28 cellular contexts compared by ENCODE assay signal in genomic region chr3:55235416-55235815, GRCh38.
"Had no signal": no experiment of that assay in that cellular context is flagged by ENCODE, and none has a peak within 500 bp of the region (broad histone marks: within the 10 kb centered on the region; RNA-seq: fewer than 3 reads in every experiment).

No MANE protein-coding gene starts in this region.

- H3K27me3 ChIP-seq: foreskin keratinocyte, gastroesophageal sphincter, hepatocyte, left lung, right atrium auricular region, stomach, thyroid gland, vagina had no signal

- ATAC-seq: foreskin keratinocyte; gastroesophageal sphincter; heart left ventricle; left cardiac atrium; left lung; naive thymus-derived CD8-positive, alpha-beta T cell; sciatic nerve; stimulated activated effector memory CD8-positive, alpha-beta T cell treated with anti-CD3 and anti-CD28 coated beads, Interleukin-12 subunit alpha, Interleukin-12 subunit beta, amount 100 ng/mL, for 72 hours had no signal

- DNase-seq: dorsolateral prefrontal cortex; effector CD4-positive, alpha-beta T cell; foreskin keratinocyte; heart left ventricle; left cardiac atrium; left lung; mammary epithelial cell; mesendoderm; midbrain; naive thymus-derived CD8-positive, alpha-beta T cell; nephron progenitor cell; nucleus accumbens; stimulated activated CD4-positive, alpha-beta T cell treated with anti-CD3 and anti-CD28 coated beads, Interleukin-12 subunit alpha, Interleukin-12 subunit beta, amount 100 ng/mL, for 4 hours; stimulated activated CD4-positive, alpha-beta T cell treated with anti-CD3 and anti-CD28 coated beads, Interleukin-2, amount 100 ng/mL, for 24 hours; stimulated activated CD4-positive, alpha-beta T cell treated with anti-CD3 and anti-CD28 coated beads, Interleukin-4, amount 100 ng/mL, for 24 hours; stimulated activated naive CD4-positive, alpha-beta T cell treated with Interleukin-2 at 50 U/mL for 16 hours; stomach; thyroid gland; trophoblast cell had no signal

- H3K4me3 Mint-ChIP-seq: naive thymus-derived CD8-positive, alpha-beta T cell; nephron progenitor cell; stimulated activated effector memory CD8-positive, alpha-beta T cell treated with anti-CD3 and anti-CD28 coated beads, Interleukin-12 subunit alpha, Interleukin-12 subunit beta, amount 100 ng/mL, for 72 hours had no signal

- H3K4me2 ChIP-seq: hepatocyte, smooth muscle cell had no signal

- H3K27ac Mint-ChIP-seq: naive thymus-derived CD8-positive, alpha-beta T cell; nephron progenitor cell; stimulated activated effector memory CD8-positive, alpha-beta T cell treated with anti-CD3 and anti-CD28 coated beads, Interleukin-12 subunit alpha, Interleukin-12 subunit beta, amount 100 ng/mL, for 72 hours had no signal

- H3K4me1 Mint-ChIP-seq: naive thymus-derived CD8-positive, alpha-beta T cell; stimulated activated effector memory CD8-positive, alpha-beta T cell treated with anti-CD3 and anti-CD28 coated beads, Interleukin-12 subunit alpha, Interleukin-12 subunit beta, amount 100 ng/mL, for 72 hours had no signal

- H3K36me3 ChIP-seq: gastroesophageal sphincter, heart left ventricle, left lung, prostate gland, right atrium auricular region, stomach, thyroid gland, vagina had no signal

- H3K4me1 ChIP-seq: foreskin keratinocyte, gastroesophageal sphincter, heart left ventricle, left lung, prostate gland, right atrium auricular region, stomach, thyroid gland, vagina had no signal

- H2AFZ ChIP-seq: hepatocyte had no signal

- H3K4me3 ChIP-seq: dorsolateral prefrontal cortex, gastroesophageal sphincter, heart left ventricle, hepatocyte, left lung, prostate gland, right atrium auricular region, smooth muscle cell, stomach, thyroid gland, vagina had no signal

- H3K79me2 ChIP-seq: hepatocyte had no signal

- H3K36me3 Mint-ChIP-seq: naive thymus-derived CD8-positive, alpha-beta T cell; stimulated activated effector memory CD8-positive, alpha-beta T cell treated with anti-CD3 and anti-CD28 coated beads, Interleukin-12 subunit alpha, Interleukin-12 subunit beta, amount 100 ng/mL, for 72 hours had no signal

- H3K27ac ChIP-seq: dorsolateral prefrontal cortex, foreskin keratinocyte, gastroesophageal sphincter, heart left ventricle, hepatocyte, left lung, prostate gland, right atrium auricular region, stomach, thyroid gland, vagina had no signal

- FAIRE-seq: islet of Langerhans had no signal

- H3K9me3 ChIP-seq: prostate gland, right atrium auricular region, stomach, thyroid gland, vagina had no signal
